ENCODE assay signal across 21 cellular contexts in genomic region chrX:86012188-86012587, GRCh38. TPM values are rescaled to one million over a fixed set of nuclear protein-coding genes. Genes with fewer than 3 reads are reported as not detected.
DNase-seq lines count a peak whose midpoint lies in the region; ATAC-seq and TF ChIP-seq lines count a peak whose summit lies in the region.
"Had no signal": no experiment of that assay in that cellular context is flagged by ENCODE, and none has a peak within 500 bp of the region (broad histone marks: within the 10 kb centered on the region; RNA-seq: fewer than 3 reads in every experiment).

No MANE protein-coding gene starts in this region.

- H3K9me3 ChIP-seq in cardiac muscle cell (ENCODE audit: low read depth), result no peaks in the 10 kb centered on the region
- H3K9me3 ChIP-seq in heart right ventricle, result peaks cover 0 to 4% (median 0%) of the 10 kb centered on the region in 11 donors
- H3K9me3 ChIP-seq: A549 had no signal

- H2BK5ac ChIP-seq in mesendoderm (ENCODE audit: low read length), result no peak overlapping the region

- H3K36me3 ChIP-seq in cardiac muscle cell, result no peaks in the 10 kb centered on the region
- no peaks in the 10 kb centered on the region for H3K36me3 ChIP-seq in heart right ventricle
- no peaks in the 10 kb centered on the region for H3K36me3 ChIP-seq in mesendoderm (ENCODE audit: control insufficient read depth, insufficient read depth, low read length)

- H2AK5ac ChIP-seq in mesendoderm (ENCODE audit: low read length), result no peak overlapping the region

- H4K8ac ChIP-seq in mesendoderm (ENCODE audit: low read depth, low read length), result no peak overlapping the region

- H3K18ac ChIP-seq in mesendoderm (ENCODE audit: low read length), result peak overlapping the region; percentile 39

- no peaks in the 10 kb centered on the region for H3K27me3 Mint-ChIP-seq in effector memory CD8-positive, alpha-beta T cell
- H3K27me3 Mint-ChIP-seq in progenitor cell of endocrine pancreas, result no peaks in the 10 kb centered on the region
- H3K27me3 Mint-ChIP-seq: CD4-positive, alpha-beta memory T cell; IgD-negative memory B cell had no signal

- TF ChIP-seq CTCF in cardiac muscle cell (IDR thresholded peaks at IDR 0.05; ENCODE audit: low read depth, low read length) (no peak), heart right ventricle (IDR thresholded peaks at IDR 0.05) (no peak), progenitor cell of endocrine pancreas (IDR thresholded peaks at IDR 0.05; ENCODE audit: unreplicated experiment) (no peak)

- no peak overlapping the region for H3K9ac ChIP-seq in mesendoderm (ENCODE audit: low read length)
- H3K9ac ChIP-seq: BLaER1, GM23248 had no signal

- no peak for ATAC-seq in heart right ventricle
- ATAC-seq in effector memory CD8-positive, alpha-beta T cell (replicated peaks), result no peak
- ATAC-seq: A549, HepG2 had no signal

- H3K4me3 ChIP-seq in cardiac muscle cell, result no peak overlapping the region
- no peak overlapping the region for H3K4me3 ChIP-seq in heart right ventricle
- no peak overlapping the region for H3K4me3 ChIP-seq in mesendoderm (ENCODE audit: low read length)
- H3K4me3 ChIP-seq: A549, BLaER1, GM23248 had no signal

- H3K79me1 ChIP-seq in mesendoderm (ENCODE audit: low read length), result no peaks in the 10 kb centered on the region

- H3K56ac ChIP-seq in mesendoderm (ENCODE audit: low read length), result no peak overlapping the region

- H3K4me2 ChIP-seq in mesendoderm (ENCODE audit: low read length), result no peak overlapping the region
- H3K4me2 ChIP-seq: A549, BLaER1 had no signal

- H2BK15ac ChIP-seq in mesendoderm (replicated peaks; ENCODE audit: low read depth), result no peak overlapping the region

- H3K23ac ChIP-seq in mesendoderm (ENCODE audit: low read length), result no peak overlapping the region

- H4K5ac ChIP-seq in mesendoderm (ENCODE audit: low read length), result no peak overlapping the region

- H2BK120ac ChIP-seq in mesendoderm (ENCODE audit: low read depth, low read length), result no peak overlapping the region

- intact Hi-C loops in heart right ventricle (cut with DNase I), result no loop called here

- no peaks in the 10 kb centered on the region for H3K36me3 Mint-ChIP-seq in effector memory CD8-positive, alpha-beta T cell (ENCODE audit: insufficient read depth)
- peaks cover 27% of the 10 kb centered on the region for H3K36me3 Mint-ChIP-seq in progenitor cell of endocrine pancreas (ENCODE audit: insufficient read depth)
- H3K36me3 Mint-ChIP-seq: IgD-negative memory B cell had no signal

- no peak overlapping the region for H3K4me3 Mint-ChIP-seq in effector memory CD8-positive, alpha-beta T cell
- H3K4me3 Mint-ChIP-seq in progenitor cell of endocrine pancreas (ENCODE audit: low read depth), result no peak overlapping the region
- H3K4me3 Mint-ChIP-seq: CD14-positive monocyte; CD4-positive, alpha-beta memory T cell; IgD-negative memory B cell had no signal

- H3K9me3 Mint-ChIP-seq in effector memory CD8-positive, alpha-beta T cell, result no peaks in the 10 kb centered on the region
- H3K9me3 Mint-ChIP-seq in progenitor cell of endocrine pancreas (ENCODE audit: low read depth), result peaks cover 16% of the 10 kb centered on the region

- WGBS in heart right ventricle, 2 donors, result 94 to 97% methylated on average over 1 of the region's 1 CpG
- WGBS in mesendoderm (ENCODE audit: extremely low coverage, insufficient coverage, low lambda C conversion rate), result no CpG with 5 or more reads among the region's 1 CpG

- DNase-seq in cardiac muscle cell (ENCODE audit: low read depth in 1 of 2, low spot score in 1 of 2), result no peak
- DNase-seq in heart right ventricle, result no peak
- no peak for DNase-seq in effector memory CD8-positive, alpha-beta T cell
- DNase-seq in mesendoderm, result peak; percentile 47
- no peak for DNase-seq in progenitor cell of endocrine pancreas (ENCODE audit: low spot score, unreplicated experiment)
- no peak for DNase-seq in SKM-1 (lab: John Stamatoyannopoulos, UW; ENCODE audit: unreplicated experiment)
- no peak for DNase-seq in Ammon's horn (ENCODE audit: low spot score)
- no peak for DNase-seq in NCI-H748 treated with DMSO at 0.1 percent for 48 hours (lab: John Stamatoyannopoulos, UW)
- DNase-seq: AML-193; CD4-positive, alpha-beta memory T cell; DMS 273 treated with DMSO at 0.1 percent for 48 hours; DMS53; GM23248; HCEC 1CT had no signal

- H3K27me3 ChIP-seq in cardiac muscle cell (no peaks in the 10 kb centered on the region), heart right ventricle (no peaks in the 10 kb centered on the region), mesendoderm (ENCODE audit: insufficient read depth, low read length, poor library complexity) (no peaks in the 10 kb centered on the region)

- peaks cover 2% of the 10 kb centered on the region for H3K79me2 ChIP-seq in mesendoderm (ENCODE audit: control insufficient read depth, insufficient read depth, low read length)

- H3K27ac ChIP-seq in cardiac muscle cell, result peak overlapping the region; percentile 68
- no peak overlapping the region for H3K27ac ChIP-seq in heart right ventricle
- peak overlapping the region; percentile 36 for H3K27ac ChIP-seq in mesendoderm (ENCODE audit: low read depth, low read length)
- H3K27ac ChIP-seq: 22Rv1, A549, BLaER1, GM23248, HL-60 had no signal

- H3K27ac Mint-ChIP-seq in effector memory CD8-positive, alpha-beta T cell, result peak overlapping the region; percentile 2 to 11
- H3K27ac Mint-ChIP-seq in progenitor cell of endocrine pancreas, result peak overlapping the region; percentile 88
- H3K27ac Mint-ChIP-seq: CD14-positive monocyte, IgD-negative memory B cell had no signal

- H3K4me1 ChIP-seq in cardiac muscle cell (ENCODE audit: low read depth) (no peaks in the 10 kb centered on the region), heart right ventricle (no peaks in the 10 kb centered on the region), mesendoderm (ENCODE audit: control insufficient read depth, low read depth, low read length) (peaks cover 1% of the 10 kb centered on the region)
- H3K4me1 ChIP-seq: A549, BLaER1 had no signal

- H3K4ac ChIP-seq in mesendoderm (ENCODE audit: low read depth, low read length), result no peak overlapping the region

- H3K4me1 Mint-ChIP-seq in effector memory CD8-positive, alpha-beta T cell (ENCODE audit: low read depth in 2 of 2), result peaks cover 16 to 34% of the 10 kb centered on the region in 2 donors
- H3K4me1 Mint-ChIP-seq in progenitor cell of endocrine pancreas (ENCODE audit: low read depth), result peaks cover 33% of the 10 kb centered on the region

RNA-seq across cellular contexts. Expression of gene CHM, which starts 35.2 kb away (rescaled TPM):
- total RNA-seq in cardiac muscle cell (5.5 and 8.7 TPM in 2 replicates), heart right ventricle (10 to 100 TPM in 9 of 10 donors, 1 to 10 TPM in 1; 9.9 to 16.7 (median 12.8) TPM), progenitor cell of endocrine pancreas (43.7 and 46.8 TPM in 2 replicates)
- polyA plus RNA-seq in cardiac muscle cell (12.4 and 13.9 TPM in 2 replicates), heart right ventricle (1 to 10 TPM; 5.9 to 6.1 TPM)
- 11.4 TPM for polyA plus RNA-seq in mesendoderm (2013, experiment 1 of 2)
- polyA plus RNA-seq in mesendoderm (2013, experiment 2 of 2), result 12.9 TPM

Comparison
In these comparisons a context has a peak if more than half of its experiments do, and no peak if none do; other contexts are left out.
1. H3K27ac ChIP-seq: peak in cardiac muscle cell (single experiment) and mesendoderm (single experiment); none in heart right ventricle (0 of 10).